ENCODE assay signal across 1 cellular context in the genomic region with DNA sequence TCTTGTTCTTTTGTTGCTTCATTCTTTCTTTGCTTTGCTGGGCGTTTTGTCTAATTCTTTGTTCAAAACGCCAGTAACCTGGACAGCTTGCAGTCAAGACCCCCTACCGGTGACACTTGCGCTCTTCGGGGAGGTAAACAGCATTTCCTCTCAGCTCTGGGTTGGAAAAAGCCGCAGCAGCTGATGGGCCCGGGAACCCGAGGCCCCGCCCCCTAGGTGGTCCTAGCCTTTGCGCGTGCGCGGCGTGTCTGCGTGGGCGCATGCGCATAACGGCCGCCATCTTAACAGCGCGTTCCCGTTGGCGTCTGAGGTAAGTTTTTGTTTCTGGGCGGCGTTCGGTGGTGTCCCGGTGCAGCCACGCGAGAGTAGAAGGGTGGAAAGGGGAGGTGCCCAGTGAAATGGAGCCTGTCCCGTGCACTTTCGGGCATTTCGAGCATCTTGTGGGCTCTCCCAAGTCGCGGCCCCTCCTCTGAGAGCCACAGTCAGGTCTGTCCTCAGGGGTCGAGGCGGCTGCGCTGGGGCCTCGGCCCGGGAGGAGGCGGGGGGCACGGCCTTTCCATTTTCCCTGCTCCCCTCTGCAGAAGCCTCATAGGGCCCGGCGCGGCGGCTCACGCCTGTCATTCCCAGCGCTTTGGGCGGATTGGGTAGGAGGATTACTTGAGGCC.
A peak's percentile ranks its signal among the peaks of the same experiment; 100 is the strongest.
TF ChIP-seq lines count a peak whose summit lies in the region.

A gene (plus strand): TSS at position 261 of the 665 bp plus-strand sequence. CDS start 14,371 bp downstream, outside the sequence.

TF ChIP-seq in HEK293, 187 proteins besides CTCF, POLR2A, EP300 and RAD21 (continued from another document and continues in another):
- TF ChIP-seq, protein P1, sequence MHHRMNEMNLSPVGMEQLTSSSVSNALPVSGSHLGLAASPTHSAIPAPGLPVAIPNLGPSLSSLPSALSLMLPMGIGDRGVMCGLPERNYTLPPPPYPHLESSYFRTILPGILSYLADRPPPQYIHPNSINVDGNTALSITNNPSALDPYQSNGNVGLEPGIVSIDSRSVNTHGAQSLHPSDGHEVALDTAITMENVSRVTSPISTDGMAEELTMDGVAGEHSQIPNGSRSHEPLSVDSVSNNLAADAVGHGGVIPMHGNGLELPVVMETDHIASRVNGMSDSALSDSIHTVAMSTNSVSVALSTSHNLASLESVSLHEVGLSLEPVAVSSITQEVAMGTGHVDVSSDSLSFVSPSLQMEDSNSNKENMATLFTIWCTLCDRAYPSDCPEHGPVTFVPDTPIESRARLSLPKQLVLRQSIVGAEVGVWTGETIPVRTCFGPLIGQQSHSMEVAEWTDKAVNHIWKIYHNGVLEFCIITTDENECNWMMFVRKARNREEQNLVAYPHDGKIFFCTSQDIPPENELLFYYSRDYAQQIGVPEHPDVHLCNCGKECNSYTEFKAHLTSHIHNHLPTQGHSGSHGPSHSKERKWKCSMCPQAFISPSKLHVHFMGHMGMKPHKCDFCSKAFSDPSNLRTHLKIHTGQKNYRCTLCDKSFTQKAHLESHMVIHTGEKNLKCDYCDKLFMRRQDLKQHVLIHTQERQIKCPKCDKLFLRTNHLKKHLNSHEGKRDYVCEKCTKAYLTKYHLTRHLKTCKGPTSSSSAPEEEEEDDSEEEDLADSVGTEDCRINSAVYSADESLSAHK (tag by site-specific recombination; IDR thresholded peaks at IDR 0.05): no peak
- TF ChIP-seq ZNF23 (tag by site-specific recombination; IDR thresholded peaks at IDR 0.05; ENCODE audit: borderline replicate concordance) (no peak), ZNF239 (tag by site-specific recombination; IDR thresholded peaks at IDR 0.05) (no peak), ZNF202 (tag by site-specific recombination; IDR thresholded peaks at IDR 0.05; ENCODE audit: borderline replicate concordance) (no peak), KLF10 (tag by site-specific recombination; IDR thresholded peaks at IDR 0.05) (no peak), ZNF112 (tag by site-specific recombination; IDR thresholded peaks at IDR 0.05) (no peak), ZNF624 (tag by site-specific recombination; IDR thresholded peaks at IDR 0.05) (no peak), ZNF776 (tag by site-specific recombination; IDR thresholded peaks at IDR 0.05; ENCODE audit: borderline replicate concordance) (no peak), ZBTB48 (tag by site-specific recombination; IDR thresholded peaks at IDR 0.05) (no peak), ZNF623 (tag by site-specific recombination; IDR thresholded peaks at IDR 0.05) (no peak), SCRT1 (tag by site-specific recombination; IDR thresholded peaks at IDR 0.05; ENCODE audit: borderline replicate concordance) (no peak), BCL11B (tag by site-specific recombination; IDR thresholded peaks at IDR 0.05; ENCODE audit: low read depth) (no peak), ZNF585B (tag by site-specific recombination; IDR thresholded peaks at IDR 0.05) (no peak), ZNF174 (tag by site-specific recombination; IDR thresholded peaks at IDR 0.05) (no peak), ZNF549 (tag by site-specific recombination; IDR thresholded peaks at IDR 0.05) (no peak), ZNF426 (tag by site-specific recombination; IDR thresholded peaks at IDR 0.05) (no peak), ZNF37A (tag by site-specific recombination; IDR thresholded peaks at IDR 0.05) (no peak), ZBTB20 (tag by site-specific recombination; IDR thresholded peaks at IDR 0.05) (peak; percentile 80), SP2 (tag by site-specific recombination; IDR thresholded peaks at IDR 0.05) (peak; percentile 88), ZFP3 (tag by site-specific recombination; IDR thresholded peaks at IDR 0.05; ENCODE audit: low read depth) (no peak), ZNF292 (tag by site-specific recombination; IDR thresholded peaks at IDR 0.05; ENCODE audit: borderline replicate concordance, low read depth) (no peak), ZNF548 (tag by site-specific recombination; IDR thresholded peaks at IDR 0.05) (no peak), KLF9 (tag by site-specific recombination; IDR thresholded peaks at IDR 0.05; ENCODE audit: low read depth) (peak; percentile 42; the same call in 1 of the 2 replicates), ZNF324 (tag by site-specific recombination; IDR thresholded peaks at IDR 0.05) (no peak), ZNF521 (tag by site-specific recombination; IDR thresholded peaks at IDR 0.05) (no peak), ZNF223 (tag by site-specific recombination; IDR thresholded peaks at IDR 0.05) (no peak), ZNF558 (tag by site-specific recombination; IDR thresholded peaks at IDR 0.05) (no peak), ZNF76 (tag by site-specific recombination; IDR thresholded peaks at IDR 0.05; ENCODE audit: borderline replicate concordance, low read depth) (no peak), YY2 (tag by site-specific recombination; IDR thresholded peaks at IDR 0.05) (peak; percentile 62), EGR2 (tag by site-specific recombination; IDR thresholded peaks at IDR 0.05; ENCODE audit: low read depth) (0 out of 2 replicates have a peak, but pooled peaks have one; percentile 32), ZNF184 (tag by site-specific recombination; IDR thresholded peaks at IDR 0.05) (no peak)
- TF ChIP-seq, protein P2, sequence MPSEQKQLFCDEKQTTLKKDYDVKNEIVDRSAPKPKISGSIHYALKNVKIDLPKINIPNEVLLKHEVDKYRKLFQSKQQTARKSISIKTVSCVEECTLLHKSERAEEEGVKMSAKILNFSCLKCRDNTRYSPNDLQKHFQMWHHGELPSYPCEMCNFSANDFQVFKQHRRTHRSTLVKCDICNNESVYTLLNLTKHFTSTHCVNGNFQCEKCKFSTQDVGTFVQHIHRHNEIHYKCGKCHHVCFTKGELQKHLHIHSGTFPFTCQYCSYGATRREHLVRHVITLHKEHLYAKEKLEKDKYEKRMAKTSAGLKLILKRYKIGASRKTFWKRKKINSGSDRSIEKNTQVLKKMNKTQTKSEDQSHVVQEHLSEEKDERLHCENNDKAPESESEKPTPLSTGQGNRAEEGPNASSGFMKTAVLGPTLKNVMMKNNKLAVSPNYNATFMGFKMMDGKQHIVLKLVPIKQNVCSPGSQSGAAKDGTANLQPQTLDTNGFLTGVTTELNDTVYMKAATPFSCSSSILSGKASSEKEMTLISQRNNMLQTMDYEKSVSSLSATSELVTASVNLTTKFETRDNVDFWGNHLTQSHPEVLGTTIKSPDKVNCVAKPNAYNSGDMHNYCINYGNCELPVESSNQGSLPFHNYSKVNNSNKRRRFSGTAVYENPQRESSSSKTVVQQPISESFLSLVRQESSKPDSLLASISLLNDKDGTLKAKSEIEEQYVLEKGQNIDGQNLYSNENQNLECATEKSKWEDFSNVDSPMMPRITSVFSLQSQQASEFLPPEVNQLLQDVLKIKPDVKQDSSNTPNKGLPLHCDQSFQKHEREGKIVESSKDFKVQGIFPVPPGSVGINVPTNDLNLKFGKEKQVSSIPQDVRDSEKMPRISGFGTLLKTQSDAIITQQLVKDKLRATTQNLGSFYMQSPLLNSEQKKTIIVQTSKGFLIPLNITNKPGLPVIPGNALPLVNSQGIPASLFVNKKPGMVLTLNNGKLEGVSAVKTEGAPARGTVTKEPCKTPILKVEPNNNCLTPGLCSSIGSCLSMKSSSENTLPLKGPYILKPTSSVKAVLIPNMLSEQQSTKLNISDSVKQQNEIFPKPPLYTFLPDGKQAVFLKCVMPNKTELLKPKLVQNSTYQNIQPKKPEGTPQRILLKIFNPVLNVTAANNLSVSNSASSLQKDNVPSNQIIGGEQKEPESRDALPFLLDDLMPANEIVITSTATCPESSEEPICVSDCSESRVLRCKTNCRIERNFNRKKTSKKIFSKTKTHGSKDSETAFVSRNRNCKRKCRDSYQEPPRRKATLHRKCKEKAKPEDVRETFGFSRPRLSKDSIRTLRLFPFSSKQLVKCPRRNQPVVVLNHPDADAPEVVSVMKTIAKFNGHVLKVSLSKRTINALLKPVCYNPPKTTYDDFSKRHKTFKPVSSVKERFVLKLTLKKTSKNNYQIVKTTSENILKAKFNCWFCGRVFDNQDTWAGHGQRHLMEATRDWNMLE (tag by site-specific recombination; conservative IDR thresholded peaks at IDR 0.05; ENCODE audit: low read depth): peak; percentile 52; the same call in 1 of the 2 replicates
- TF ChIP-seq, protein P3, sequence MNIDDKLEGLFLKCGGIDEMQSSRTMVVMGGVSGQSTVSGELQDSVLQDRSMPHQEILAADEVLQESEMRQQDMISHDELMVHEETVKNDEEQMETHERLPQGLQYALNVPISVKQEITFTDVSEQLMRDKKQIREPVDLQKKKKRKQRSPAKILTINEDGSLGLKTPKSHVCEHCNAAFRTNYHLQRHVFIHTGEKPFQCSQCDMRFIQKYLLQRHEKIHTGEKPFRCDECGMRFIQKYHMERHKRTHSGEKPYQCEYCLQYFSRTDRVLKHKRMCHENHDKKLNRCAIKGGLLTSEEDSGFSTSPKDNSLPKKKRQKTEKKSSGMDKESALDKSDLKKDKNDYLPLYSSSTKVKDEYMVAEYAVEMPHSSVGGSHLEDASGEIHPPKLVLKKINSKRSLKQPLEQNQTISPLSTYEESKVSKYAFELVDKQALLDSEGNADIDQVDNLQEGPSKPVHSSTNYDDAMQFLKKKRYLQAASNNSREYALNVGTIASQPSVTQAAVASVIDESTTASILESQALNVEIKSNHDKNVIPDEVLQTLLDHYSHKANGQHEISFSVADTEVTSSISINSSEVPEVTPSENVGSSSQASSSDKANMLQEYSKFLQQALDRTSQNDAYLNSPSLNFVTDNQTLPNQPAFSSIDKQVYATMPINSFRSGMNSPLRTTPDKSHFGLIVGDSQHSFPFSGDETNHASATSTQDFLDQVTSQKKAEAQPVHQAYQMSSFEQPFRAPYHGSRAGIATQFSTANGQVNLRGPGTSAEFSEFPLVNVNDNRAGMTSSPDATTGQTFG (tag by site-specific recombination; IDR thresholded peaks at IDR 0.05; ENCODE audit: borderline replicate concordance): no peak
- TF ChIP-seq, protein P4, sequence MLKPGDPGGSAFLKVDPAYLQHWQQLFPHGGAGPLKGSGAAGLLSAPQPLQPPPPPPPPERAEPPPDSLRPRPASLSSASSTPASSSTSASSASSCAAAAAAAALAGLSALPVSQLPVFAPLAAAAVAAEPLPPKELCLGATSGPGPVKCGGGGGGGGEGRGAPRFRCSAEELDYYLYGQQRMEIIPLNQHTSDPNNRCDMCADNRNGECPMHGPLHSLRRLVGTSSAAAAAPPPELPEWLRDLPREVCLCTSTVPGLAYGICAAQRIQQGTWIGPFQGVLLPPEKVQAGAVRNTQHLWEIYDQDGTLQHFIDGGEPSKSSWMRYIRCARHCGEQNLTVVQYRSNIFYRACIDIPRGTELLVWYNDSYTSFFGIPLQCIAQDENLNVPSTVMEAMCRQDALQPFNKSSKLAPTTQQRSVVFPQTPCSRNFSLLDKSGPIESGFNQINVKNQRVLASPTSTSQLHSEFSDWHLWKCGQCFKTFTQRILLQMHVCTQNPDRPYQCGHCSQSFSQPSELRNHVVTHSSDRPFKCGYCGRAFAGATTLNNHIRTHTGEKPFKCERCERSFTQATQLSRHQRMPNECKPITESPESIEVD (tag by site-specific recombination; IDR thresholded peaks at IDR 0.05): no peak
- TF ChIP-seq, protein P5, sequence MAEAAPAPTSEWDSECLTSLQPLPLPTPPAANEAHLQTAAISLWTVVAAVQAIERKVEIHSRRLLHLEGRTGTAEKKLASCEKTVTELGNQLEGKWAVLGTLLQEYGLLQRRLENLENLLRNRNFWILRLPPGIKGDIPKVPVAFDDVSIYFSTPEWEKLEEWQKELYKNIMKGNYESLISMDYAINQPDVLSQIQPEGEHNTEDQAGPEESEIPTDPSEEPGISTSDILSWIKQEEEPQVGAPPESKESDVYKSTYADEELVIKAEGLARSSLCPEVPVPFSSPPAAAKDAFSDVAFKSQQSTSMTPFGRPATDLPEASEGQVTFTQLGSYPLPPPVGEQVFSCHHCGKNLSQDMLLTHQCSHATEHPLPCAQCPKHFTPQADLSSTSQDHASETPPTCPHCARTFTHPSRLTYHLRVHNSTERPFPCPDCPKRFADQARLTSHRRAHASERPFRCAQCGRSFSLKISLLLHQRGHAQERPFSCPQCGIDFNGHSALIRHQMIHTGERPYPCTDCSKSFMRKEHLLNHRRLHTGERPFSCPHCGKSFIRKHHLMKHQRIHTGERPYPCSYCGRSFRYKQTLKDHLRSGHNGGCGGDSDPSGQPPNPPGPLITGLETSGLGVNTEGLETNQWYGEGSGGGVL (tag by site-specific recombination; IDR thresholded peaks at IDR 0.05): no peak
- TF ChIP-seq, protein P6, sequence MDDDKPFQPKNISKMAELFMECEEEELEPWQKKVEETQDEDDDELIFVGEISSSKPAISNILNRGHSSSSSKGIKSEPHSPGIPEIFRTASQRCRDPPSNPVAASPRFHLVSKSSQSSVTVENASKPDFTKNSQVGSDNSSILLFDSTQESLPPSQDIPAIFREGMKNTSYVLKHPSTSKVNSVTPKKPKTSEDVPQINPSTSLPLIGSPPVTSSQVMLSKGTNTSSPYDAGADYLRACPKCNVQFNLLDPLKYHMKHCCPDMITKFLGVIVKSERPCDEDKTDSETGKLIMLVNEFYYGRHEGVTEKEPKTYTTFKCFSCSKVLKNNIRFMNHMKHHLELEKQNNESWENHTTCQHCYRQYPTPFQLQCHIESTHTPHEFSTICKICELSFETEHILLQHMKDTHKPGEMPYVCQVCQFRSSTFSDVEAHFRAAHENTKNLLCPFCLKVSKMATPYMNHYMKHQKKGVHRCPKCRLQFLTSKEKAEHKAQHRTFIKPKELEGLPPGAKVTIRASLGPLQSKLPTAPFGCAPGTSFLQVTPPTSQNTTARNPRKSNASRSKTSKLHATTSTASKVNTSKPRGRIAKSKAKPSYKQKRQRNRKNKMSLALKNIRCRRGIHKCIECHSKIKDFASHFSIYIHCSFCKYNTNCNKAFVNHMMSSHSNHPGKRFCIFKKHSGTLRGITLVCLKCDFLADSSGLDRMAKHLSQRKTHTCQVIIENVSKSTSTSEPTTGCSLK (tag by site-specific recombination; IDR thresholded peaks at IDR 0.05): no peak
- TF ChIP-seq, protein P7, sequence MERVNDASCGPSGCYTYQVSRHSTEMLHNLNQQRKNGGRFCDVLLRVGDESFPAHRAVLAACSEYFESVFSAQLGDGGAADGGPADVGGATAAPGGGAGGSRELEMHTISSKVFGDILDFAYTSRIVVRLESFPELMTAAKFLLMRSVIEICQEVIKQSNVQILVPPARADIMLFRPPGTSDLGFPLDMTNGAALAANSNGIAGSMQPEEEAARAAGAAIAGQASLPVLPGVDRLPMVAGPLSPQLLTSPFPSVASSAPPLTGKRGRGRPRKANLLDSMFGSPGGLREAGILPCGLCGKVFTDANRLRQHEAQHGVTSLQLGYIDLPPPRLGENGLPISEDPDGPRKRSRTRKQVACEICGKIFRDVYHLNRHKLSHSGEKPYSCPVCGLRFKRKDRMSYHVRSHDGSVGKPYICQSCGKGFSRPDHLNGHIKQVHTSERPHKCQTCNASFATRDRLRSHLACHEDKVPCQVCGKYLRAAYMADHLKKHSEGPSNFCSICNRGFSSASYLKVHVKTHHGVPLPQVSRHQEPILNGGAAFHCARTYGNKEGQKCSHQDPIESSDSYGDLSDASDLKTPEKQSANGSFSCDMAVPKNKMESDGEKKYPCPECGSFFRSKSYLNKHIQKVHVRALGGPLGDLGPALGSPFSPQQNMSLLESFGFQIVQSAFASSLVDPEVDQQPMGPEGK (tag by site-specific recombination; IDR thresholded peaks at IDR 0.05): peak; percentile 60
- TF ChIP-seq, protein P8, sequence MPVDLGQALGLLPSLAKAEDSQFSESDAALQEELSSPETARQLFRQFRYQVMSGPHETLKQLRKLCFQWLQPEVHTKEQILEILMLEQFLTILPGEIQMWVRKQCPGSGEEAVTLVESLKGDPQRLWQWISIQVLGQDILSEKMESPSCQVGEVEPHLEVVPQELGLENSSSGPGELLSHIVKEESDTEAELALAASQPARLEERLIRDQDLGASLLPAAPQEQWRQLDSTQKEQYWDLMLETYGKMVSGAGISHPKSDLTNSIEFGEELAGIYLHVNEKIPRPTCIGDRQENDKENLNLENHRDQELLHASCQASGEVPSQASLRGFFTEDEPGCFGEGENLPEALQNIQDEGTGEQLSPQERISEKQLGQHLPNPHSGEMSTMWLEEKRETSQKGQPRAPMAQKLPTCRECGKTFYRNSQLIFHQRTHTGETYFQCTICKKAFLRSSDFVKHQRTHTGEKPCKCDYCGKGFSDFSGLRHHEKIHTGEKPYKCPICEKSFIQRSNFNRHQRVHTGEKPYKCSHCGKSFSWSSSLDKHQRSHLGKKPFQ (tag by site-specific recombination; IDR thresholded peaks at IDR 0.05): no peak
